In the genomic region with DNA sequence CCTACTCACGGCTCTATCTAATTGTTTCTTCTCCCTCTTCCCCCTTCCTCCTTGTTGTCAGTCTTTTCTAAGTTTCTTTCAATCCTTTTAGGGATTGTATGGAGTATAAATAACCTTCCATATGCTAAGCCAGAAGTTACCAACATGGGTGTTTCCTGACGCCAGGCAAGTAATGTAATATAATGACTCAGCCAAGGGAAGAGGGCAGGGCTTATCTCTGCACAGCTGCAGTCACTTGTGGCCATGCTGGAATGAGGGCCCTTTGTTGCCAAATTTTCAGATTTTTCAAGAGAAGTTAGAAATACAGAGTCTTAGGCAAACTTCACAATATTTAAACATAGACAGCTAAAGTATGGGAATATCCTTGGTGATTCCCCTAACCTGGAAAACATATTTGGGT, we compare ENCODE assay signal across 9 cellular contexts.
DNase-seq lines count a peak whose midpoint lies in the region; ATAC-seq, FAIRE-seq and TF ChIP-seq lines count a peak whose summit lies in the region.
"Had no signal": no experiment of that assay in that cellular context is flagged by ENCODE, and none has a peak within 500 bp of the region (broad histone marks: within the 10 kb centered on the region; RNA-seq: fewer than 3 reads in every experiment).

No MANE protein-coding gene starts in this region.

- H3K36me3 ChIP-seq in SJCRH30, result no peaks in the 10 kb centered on the region

- peak overlapping the region; percentile 95 for H3K27ac ChIP-seq in SJCRH30

- no peaks in the 10 kb centered on the region for H3K9me3 ChIP-seq in SJCRH30 (replicated peaks)

- ATAC-seq in GM19395 (IDR thresholded peaks at IDR 0.05; ENCODE audit: unreplicated experiment), result no peak

- H3K27me3 ChIP-seq in SJCRH30, result no peaks in the 10 kb centered on the region

- H3K4me1 ChIP-seq in SJCRH30, result peaks cover 39% of the 10 kb centered on the region

- TF ChIP-seq CTCF in GM10266 (IDR thresholded peaks at IDR 0.05; ENCODE audit: control insufficient read depth, insufficient read depth, low read depth, missing control alignments), result no peak

- FAIRE-seq in urothelium cell line (lab: Jason Lieb, UNC), result no peak

- peak; percentile 33 for DNase-seq in stimulated activated CD4-positive, alpha-beta T cell treated with anti-CD3 and anti-CD28 coated beads, Interleukin-15, amount 100 ng/mL, for 24 hours
- no peak for DNase-seq in stimulated activated CD4-positive, alpha-beta T cell treated with anti-CD3 and anti-CD28 coated beads, Interleukin-1b, Interleukin-23, amount 100 ng/mL, for 48 hours
- DNase-seq in SJCRH30 (peak; percentile 84 to 91), fibroblast of peridontal ligament (ENCODE audit: extremely low read depth) (peak; percentile 83), urothelium cell line (ENCODE audit: low spot score) (peak; percentile 51), GM10266 (ENCODE audit: extremely low spot score) (no peak)
- no peak for DNase-seq in NK-92 treated with Interleukin-12 subunit alpha and Interleukin-12 subunit beta, amount 100 ng/mL, for 24 hours (lab: John Stamatoyannopoulos, UW)
- DNase-seq: activated gamma-delta T cell had no signal

- peak overlapping the region; percentile 0; the same call in 1 of the 2 replicates for H3K4me3 ChIP-seq in SJCRH30

Comparison
In these comparisons a context has a peak if more than half of its experiments do, and no peak if none do; other contexts are left out.
1. DNase-seq: peak in stimulated activated CD4-positive, alpha-beta T cell treated with anti-CD3 and anti-CD28 coated beads, Interleukin-15, amount 100 ng/mL, for 24 hours (single experiment), SJCRH30 (2 of 2), fibroblast of peridontal ligament (single experiment) and urothelium cell line (single experiment); none in stimulated activated CD4-positive, alpha-beta T cell treated with anti-CD3 and anti-CD28 coated beads, Interleukin-1b, Interleukin-23, amount 100 ng/mL, for 48 hours (single experiment), GM10266 (single experiment) and NK-92 treated with Interleukin-12 subunit alpha and Interleukin-12 subunit beta, amount 100 ng/mL, for 24 hours (single experiment).